In genomic region chr3:153601422-153601853, GRCh38 we compare ENCODE assay signal across 22 cellular contexts.
DNase-seq lines count a peak whose midpoint lies in the region; ATAC-seq, FAIRE-seq and TF ChIP-seq lines count a peak whose summit lies in the region.
"Had no signal": no experiment of that assay in that cellular context is flagged by ENCODE, and none has a peak within 500 bp of the region (broad histone marks: within the 10 kb centered on the region; RNA-seq: fewer than 3 reads in every experiment).

No MANE protein-coding gene starts in this region.

- no peak overlapping the region for H2AFZ ChIP-seq in smooth muscle cell (ENCODE audit: low read depth)

- H3K4me1 ChIP-seq in left lung (peaks cover 13 to 21% of the 10 kb centered on the region in 2 donors), smooth muscle cell (ENCODE audit: low read depth) (no peaks in the 10 kb centered on the region)
- H3K4me1 ChIP-seq: ascending aorta had no signal

- peak overlapping the region; percentile 69 to 88 for H3K27ac Mint-ChIP-seq in stimulated activated naive CD8-positive, alpha-beta T cell treated with anti-CD3 and anti-CD28 coated beads, Interleukin-15, amount 100 ng/mL, for 72 hours
- peak overlapping the region in 1 of 2 donors; percentile 16 for H3K27ac Mint-ChIP-seq in effector memory CD8-positive, alpha-beta T cell
- H3K27ac Mint-ChIP-seq in activated CD4-positive, alpha-beta T cell treated with anti-CD3 and anti-CD28 coated beads, Interleukin-2, amount 10 ng/mL, durations not matched to agents 24 days and 14 days = no peak overlapping the region
- H3K27ac Mint-ChIP-seq: CD4-positive, alpha-beta T cell; natural killer cell treated with Interleukin-12 subunit alpha and Interleukin-12 subunit beta and Interleukin-15 and Interleukin-18, amount 100 ng/mL, for 72 hours; stimulated activated memory B cell treated with anti-CD40 and anti-IgM and Interleukin-4, amounts not matched to agents 10 μg/mL and 1 μg/mL and 100 μg/mL, for 72 hours had no signal

- H3K27me3 ChIP-seq in bronchial epithelial cell (ENCODE audit: control insufficient read depth, insufficient read depth, low read length) (no peaks in the 10 kb centered on the region), left lung (no peaks in the 10 kb centered on the region), smooth muscle cell (ENCODE audit: low read depth) (no peaks in the 10 kb centered on the region)
- H3K27me3 ChIP-seq: ascending aorta, transverse colon had no signal

- no peak for DNase-seq in stimulated activated naive CD8-positive, alpha-beta T cell treated with anti-CD3 and anti-CD28 coated beads, Interleukin-15, amount 100 ng/mL, for 72 hours
- DNase-seq in stimulated activated naive CD8-positive, alpha-beta T cell treated with anti-CD3 and anti-CD28 coated beads, Interleukin-15, Interleukin-2, amounts not matched to agents 100 U/mL and 50 U/mL, for 24 hours = no peak
- peak; percentile 34 for DNase-seq in bronchial epithelial cell (ENCODE audit: low read depth)
- no peak for DNase-seq in left lung
- DNase-seq in effector memory CD8-positive, alpha-beta T cell = no peak
- no peak for DNase-seq in activated gamma-delta T cell treated with Interleukin-2 at 50 U/mL for 16 hours
- no peak for DNase-seq in smooth muscle cell (lab: John Stamatoyannopoulos, UW; ENCODE audit: unreplicated experiment)
- no peak for DNase-seq in activated CD4-positive, alpha-beta T cell treated with anti-CD3 and anti-CD28 coated beads, Interleukin-2, amount 10 ng/mL, durations not matched to agents 24 days and 14 days
- DNase-seq: activated CD4-positive, alpha-beta T cell treated with anti-CD3 and anti-CD28 coated beads for 48 hours; activated CD8-positive, alpha-beta memory T cell treated with anti-CD3 and anti-CD28 coated beads, Interleukin-2, amount 50 U/mL, for 4 hours; activated naive CD4-positive, alpha-beta T cell; CD4-positive, alpha-beta T cell; DMS79; mammary epithelial cell; NCI-H1436; SK-N-SH; T-helper 9 cell; transverse colon had no signal

- H3K27ac ChIP-seq in left lung = peak overlapping the region in 1 of 2 donors; percentile 51
- no peak overlapping the region for H3K27ac ChIP-seq in smooth muscle cell (ENCODE audit: low read depth)
- H3K27ac ChIP-seq: ascending aorta, transverse colon had no signal

- H3K4me3 ChIP-seq in bronchial epithelial cell (ENCODE audit: low read depth, low read length) (no peak overlapping the region), left lung (no peak overlapping the region), smooth muscle cell (no peak overlapping the region)
- H3K4me3 ChIP-seq: ascending aorta, transverse colon had no signal

- H3K36me3 Mint-ChIP-seq in effector memory CD8-positive, alpha-beta T cell (ENCODE audit: insufficient read depth) = no peaks in the 10 kb centered on the region
- no peaks in the 10 kb centered on the region for H3K36me3 Mint-ChIP-seq in activated CD4-positive, alpha-beta T cell treated with anti-CD3 and anti-CD28 coated beads, Interleukin-2, amount 10 ng/mL, durations not matched to agents 24 days and 14 days (ENCODE audit: low read depth)
- H3K36me3 Mint-ChIP-seq: natural killer cell treated with Interleukin-12 subunit alpha and Interleukin-12 subunit beta and Interleukin-15 and Interleukin-18, amount 100 ng/mL, for 72 hours; stimulated activated memory B cell treated with anti-CD40 and anti-IgM and Interleukin-4, amounts not matched to agents 10 μg/mL and 1 μg/mL and 100 μg/mL, for 72 hours had no signal

- no peak for ATAC-seq in stimulated activated naive CD8-positive, alpha-beta T cell treated with anti-CD3 and anti-CD28 coated beads, Interleukin-15, amount 100 ng/mL, for 72 hours
- no peak for ATAC-seq in stimulated activated naive CD8-positive, alpha-beta T cell treated with anti-CD3 and anti-CD28 coated beads, Interleukin-15, Interleukin-2, amounts not matched to agents 100 U/mL and 50 U/mL, for 24 hours
- ATAC-seq in left lung = peak; percentile 31
- ATAC-seq in effector memory CD8-positive, alpha-beta T cell (replicated peaks) = no peak
- ATAC-seq: natural killer cell treated with Interleukin-12 subunit alpha and Interleukin-12 subunit beta and Interleukin-15 and Interleukin-18, amount 100 ng/mL, for 72 hours; Panc1 had no signal

- H3K4me2 ChIP-seq in smooth muscle cell = no peak overlapping the region
- H3K4me2 ChIP-seq: SK-N-SH had no signal

- no peaks in the 10 kb centered on the region for H4K20me1 ChIP-seq in smooth muscle cell (ENCODE audit: low read depth)

- H3K9me3 ChIP-seq in left lung (no peaks in the 10 kb centered on the region), smooth muscle cell (replicated peaks; ENCODE audit: low read depth) (no peaks in the 10 kb centered on the region)
- H3K9me3 ChIP-seq: ascending aorta, SK-N-SH, transverse colon had no signal

- no peak overlapping the region for H3K9ac ChIP-seq in smooth muscle cell (ENCODE audit: low read depth)
- H3K9ac ChIP-seq: SK-N-SH had no signal

- H3K4me1 Mint-ChIP-seq in stimulated activated naive CD8-positive, alpha-beta T cell treated with anti-CD3 and anti-CD28 coated beads, Interleukin-15, amount 100 ng/mL, for 72 hours = no peaks in the 10 kb centered on the region
- H3K4me1 Mint-ChIP-seq in effector memory CD8-positive, alpha-beta T cell (ENCODE audit: low read depth in 2 of 2) = peaks cover 0 to 6% of the 10 kb centered on the region in 2 donors
- H3K4me1 Mint-ChIP-seq in activated CD4-positive, alpha-beta T cell treated with anti-CD3 and anti-CD28 coated beads, Interleukin-2, amount 10 ng/mL, durations not matched to agents 24 days and 14 days = no peaks in the 10 kb centered on the region
- H3K4me1 Mint-ChIP-seq: stimulated activated memory B cell treated with anti-CD40 and anti-IgM and Interleukin-4, amounts not matched to agents 10 μg/mL and 1 μg/mL and 100 μg/mL, for 72 hours had no signal

- no peaks in the 10 kb centered on the region for H3K79me2 ChIP-seq in smooth muscle cell (ENCODE audit: low read depth)

- H3K4me3 Mint-ChIP-seq in stimulated activated naive CD8-positive, alpha-beta T cell treated with anti-CD3 and anti-CD28 coated beads, Interleukin-15, amount 100 ng/mL, for 72 hours = no peak overlapping the region
- no peak overlapping the region for H3K4me3 Mint-ChIP-seq in effector memory CD8-positive, alpha-beta T cell
- no peak overlapping the region for H3K4me3 Mint-ChIP-seq in activated CD4-positive, alpha-beta T cell treated with anti-CD3 and anti-CD28 coated beads, Interleukin-2, amount 10 ng/mL, durations not matched to agents 24 days and 14 days
- H3K4me3 Mint-ChIP-seq: CD4-positive, alpha-beta T cell; natural killer cell treated with Interleukin-12 subunit alpha and Interleukin-12 subunit beta and Interleukin-15 and Interleukin-18, amount 100 ng/mL, for 72 hours; stimulated activated memory B cell treated with anti-CD40 and anti-IgM and Interleukin-4, amounts not matched to agents 10 μg/mL and 1 μg/mL and 100 μg/mL, for 72 hours had no signal

- H3F3A ChIP-seq in smooth muscle cell (ENCODE audit: low read depth) = no peaks in the 10 kb centered on the region

- no peaks in the 10 kb centered on the region for H3K9me3 Mint-ChIP-seq in stimulated activated naive CD8-positive, alpha-beta T cell treated with anti-CD3 and anti-CD28 coated beads, Interleukin-15, amount 100 ng/mL, for 72 hours
- no peaks in the 10 kb centered on the region for H3K9me3 Mint-ChIP-seq in effector memory CD8-positive, alpha-beta T cell
- peaks cover 10% of the 10 kb centered on the region for H3K9me3 Mint-ChIP-seq in activated CD4-positive, alpha-beta T cell treated with anti-CD3 and anti-CD28 coated beads, Interleukin-2, amount 10 ng/mL, durations not matched to agents 24 days and 14 days
- H3K9me3 Mint-ChIP-seq: CD4-positive, alpha-beta T cell; natural killer cell treated with Interleukin-12 subunit alpha and Interleukin-12 subunit beta and Interleukin-15 and Interleukin-18, amount 100 ng/mL, for 72 hours; stimulated activated memory B cell treated with anti-CD40 and anti-IgM and Interleukin-4, amounts not matched to agents 10 μg/mL and 1 μg/mL and 100 μg/mL, for 72 hours had no signal

- intact Hi-C loops in left lung (cut with DNase I) = no loop called here
- intact Hi-C loops in activated CD4-positive, alpha-beta T cell treated with anti-CD3 and anti-CD28 coated beads, Interleukin-2, amount 10 ng/mL, durations not matched to agents 24 days and 14 days (cut with micrococcal nuclease) = no loop called here

- 97% methylated on average over 1 of the region's 1 CpG for WGBS in smooth muscle cell (ENCODE audit: low lambda C conversion rate)

- H3K36me3 ChIP-seq in bronchial epithelial cell (ENCODE audit: control insufficient read depth, insufficient read depth, low read length) (no peaks in the 10 kb centered on the region), left lung (no peaks in the 10 kb centered on the region), smooth muscle cell (ENCODE audit: low read depth) (no peaks in the 10 kb centered on the region)
- H3K36me3 ChIP-seq: ascending aorta, transverse colon had no signal

- no peaks in the 10 kb centered on the region for H3K27me3 Mint-ChIP-seq in stimulated activated naive CD8-positive, alpha-beta T cell treated with anti-CD3 and anti-CD28 coated beads, Interleukin-15, amount 100 ng/mL, for 72 hours
- H3K27me3 Mint-ChIP-seq in effector memory CD8-positive, alpha-beta T cell = peaks cover 5 to 15% of the 10 kb centered on the region in 2 donors
- no peaks in the 10 kb centered on the region for H3K27me3 Mint-ChIP-seq in activated CD4-positive, alpha-beta T cell treated with anti-CD3 and anti-CD28 coated beads, Interleukin-2, amount 10 ng/mL, durations not matched to agents 24 days and 14 days
- H3K27me3 Mint-ChIP-seq: CD4-positive, alpha-beta T cell had no signal

- no peak for FAIRE-seq in bronchial epithelial cell (lab: Jason Lieb, UNC)

- TF ChIP-seq CTCF in bronchial epithelial cell (IDR thresholded peaks at IDR 0.05; ENCODE audit: insufficient read depth, low read length, severe bottlenecking) = no peak
- TF ChIP-seq CTCF in left lung (IDR thresholded peaks at IDR 0.05) = no peak
- no peak for TF ChIP-seq CTCF in smooth muscle cell (IDR thresholded peaks at IDR 0.05; ENCODE audit: borderline replicate concordance, insufficient read depth, poor library complexity, severe bottlenecking)
